In genomic region chr7:55140221-55140980, GRCh38 we compare ENCODE assay signal across 8 cellular contexts.
DNase-seq lines count a peak whose midpoint lies in the region; ATAC-seq and TF ChIP-seq lines count a peak whose summit lies in the region.

No MANE protein-coding gene starts in this region.

- H3K36me3 ChIP-seq in body of pancreas (replicated peaks in 1 of 2; ENCODE audit: insufficient read depth in 1 of 2, low read depth in 2 of 2) (no peaks in the 10 kb centered on the region), transverse colon (peaks cover 0 to 4% (median 0%) of the 10 kb centered on the region in 4 donors)

- H3K27me3 ChIP-seq in body of pancreas (no peaks in the 10 kb centered on the region), transverse colon (no peaks in the 10 kb centered on the region)

- ATAC-seq in HG02981 (IDR thresholded peaks at IDR 0.05; ENCODE audit: unreplicated experiment) = peak; percentile 89
- peak; percentile 47 for ATAC-seq in body of pancreas

- intact Hi-C loops in body of pancreas (cut with DNase I) = no loop called here
- intact Hi-C loops in transverse colon (cut with DNase I; ENCODE audit: low total_unique reads) = no loop called here

- no peak for TF ChIP-seq CTCF in body of pancreas (IDR thresholded peaks at IDR 0.05)
- TF ChIP-seq CTCF in retinal pigment epithelial cell (conservative IDR thresholded peaks at IDR 0.05; ENCODE audit: low read depth, low read length) = no peak
- TF ChIP-seq CTCF in transverse colon (IDR thresholded peaks at IDR 0.05) = no peak

- DNase-seq in NCI-H1436 (lab: John Stamatoyannopoulos, UW) (peak; percentile 39), NCI-H1436 treated with DMSO at 0.1 percent for 48 hours (lab: John Stamatoyannopoulos, UW) (no peak), body of pancreas (peak in 2 of 4 donors; percentile 47 to 48), retinal pigment epithelial cell (ENCODE audit: low read depth) (peak; percentile 37), transverse colon (no peak), activated T-cell treated with anti-CD3 and anti-CD28 coated beads for 4 hours (no peak), DMS53 (lab: John Stamatoyannopoulos, UW) (no peak)

- H3K4me1 ChIP-seq in body of pancreas (peaks cover 12% of the 10 kb centered on the region), transverse colon (peaks cover 0 to 13% (median 4%) of the 10 kb centered on the region in 4 donors)

- H3K9me3 ChIP-seq in body of pancreas = no peaks in the 10 kb centered on the region
- no peaks in the 10 kb centered on the region for H3K9me3 ChIP-seq in transverse colon

- H3K4me3 ChIP-seq in body of pancreas = no peak overlapping the region
- no peak overlapping the region for H3K4me3 ChIP-seq in retinal pigment epithelial cell (ENCODE audit: low read length)
- no peak overlapping the region for H3K4me3 ChIP-seq in transverse colon

- H3K27ac ChIP-seq in body of pancreas = no peak overlapping the region
- peak overlapping the region in 1 of 4 donors; percentile 12 for H3K27ac ChIP-seq in transverse colon

- WGBS in body of pancreas, 2 donors = 40 to 48% methylated on average over 6 to 8 of the region's 8 CpGs
- WGBS in transverse colon (ENCODE audit: low coverage in 1 of 2), 2 donors = 14 to 29% methylated on average over 1 to 8 of the region's 8 CpGs

- in situ Hi-C loops in transverse colon (cut with MboI; ENCODE audit: low pct_ligation_motif_present in 1 of 4, low pct_unique_long_range_greater_than_20kb in 1 of 4, low sequenced_read_pairs in 3 of 4) = no loop called here

- TF ChIP-seq POLR2A in body of pancreas (IDR thresholded peaks at IDR 0.05) = no peak
- no peak for TF ChIP-seq POLR2A in transverse colon (IDR thresholded peaks at IDR 0.05)

- TF ChIP-seq EP300 in transverse colon (IDR thresholded peaks at IDR 0.05; ENCODE audit: low read depth) = no peak

Comparison
In these comparisons a context has a peak if more than half of its experiments do, and no peak if none do; other contexts are left out.
1. DNase-seq: peak in NCI-H1436 (single experiment) and retinal pigment epithelial cell (single experiment); none in NCI-H1436 treated with DMSO at 0.1 percent for 48 hours (single experiment), transverse colon (single experiment), activated T-cell treated with anti-CD3 and anti-CD28 coated beads for 4 hours (single experiment) and DMS53 (single experiment).